ENCODE assay signal across 8 cellular contexts in genomic region chr6:158644227-158645063, GRCh38. TPM values are rescaled to one million over a fixed set of nuclear protein-coding genes. Genes with fewer than 3 reads are reported as not detected.
DNase-seq lines count a peak whose midpoint lies in the region; ATAC-seq, FAIRE-seq and TF ChIP-seq lines count a peak whose summit lies in the region.

Gene DYNLT1, minus strand, starts transcription at chr6:158644743. Its CDS starts 35 bp downstream, at chr6:158644708.

- TF ChIP-seq POLR2A in gastroesophageal sphincter (IDR thresholded peaks at IDR 0.05): peak; percentile 93 to 97

- H3K4me1 ChIP-seq in MM.1S (ENCODE audit: low read length): peaks cover 5% of the 10 kb centered on the region; the same call in 1 of the 2 replicates
- peaks cover 9 to 60% (median 12%) of the 10 kb centered on the region in 3 donors for H3K4me1 ChIP-seq in gastroesophageal sphincter
- peaks cover 57 to 59% of the 10 kb centered on the region in 2 experiments for H3K4me1 ChIP-seq in neutrophil (ENCODE audit: control insufficient read depth in 1 of 2, insufficient read depth in 1 of 2, low read depth in 1 of 2, low read length in 1 of 2)

- peak within 1 kb of the TSS; percentile 90 for H3K9ac ChIP-seq in MM.1S (ENCODE audit: low read length)

- H3K4me2 ChIP-seq in MM.1S (ENCODE audit: low read depth, low read length): peak within 1 kb of the TSS; percentile 72

- TF ChIP-seq CTCF in MM.1S (IDR thresholded peaks at IDR 0.05; ENCODE audit: low read length) (no peak), gastroesophageal sphincter (IDR thresholded peaks at IDR 0.05) (no peak), neutrophil (IDR thresholded peaks at IDR 0.05) (no peak)

- H3F3A ChIP-seq in MM.1S (ENCODE audit: insufficient read depth, low read length): peaks cover 8% of the 10 kb centered on the region; the same call in 1 of the 2 replicates

- no peaks in the 10 kb centered on the region; the same call in 1 of the 2 replicates for H4K20me1 ChIP-seq in MM.1S (ENCODE audit: insufficient read depth, low read length)

- H3K4me3 Mint-ChIP-seq in activated naive CD4-positive, alpha-beta T cell treated with anti-CD3 and anti-CD28 coated beads, Interleukin-2, amount 10 ng/mL, durations not matched to agents 7 days and 5 days: peak within 1 kb of the TSS; percentile 98

- H3K36me3 ChIP-seq in H7 (replicated peaks; ENCODE audit: control insufficient read depth, insufficient read depth, low read length) (no peaks in the 10 kb centered on the region), MM.1S (replicated peaks; ENCODE audit: insufficient read depth, low read length) (no peaks in the 10 kb centered on the region), gastroesophageal sphincter (no peaks in the 10 kb centered on the region), neutrophil (peaks cover 29% of the 10 kb centered on the region)

- H2AFZ ChIP-seq in MM.1S (ENCODE audit: low read length): peak within 1 kb of the TSS; percentile 55; the same call in 1 of the 2 replicates

- H3K27me3 ChIP-seq in H7 (ENCODE audit: control insufficient read depth, insufficient read depth, low read length): peaks cover 2% of the 10 kb centered on the region
- no peaks in the 10 kb centered on the region for H3K27me3 ChIP-seq in MM.1S (replicated peaks; ENCODE audit: insufficient read depth, low read length)
- H3K27me3 ChIP-seq in gastroesophageal sphincter: no peaks in the 10 kb centered on the region
- no peaks in the 10 kb centered on the region for H3K27me3 ChIP-seq in neutrophil

- 0% methylated on average over 1 of the region's 82 CpGs; no CpG with 5 or more reads in 1 of the 2 donors for WGBS in gastroesophageal sphincter (ENCODE audit: low coverage in 1 of 2), 2 donors

- H3K79me2 ChIP-seq in MM.1S (ENCODE audit: low read length): peaks cover 16% of the 10 kb centered on the region

- H3K27ac ChIP-seq in MM.1S (ENCODE audit: low read length) (peak within 1 kb of the TSS; percentile 66; the same call in 1 of the 2 replicates), gastroesophageal sphincter (peak within 1 kb of the TSS; percentile 92 to 99 (median 97)), neutrophil (peak within 1 kb of the TSS; percentile 90), substantia nigra (ENCODE audit: low read depth, low read length, poor library complexity, severe bottlenecking) (peak within 1 kb of the TSS; percentile 78)

- peak; percentile 95 for FAIRE-seq in G401.6 (lab: Jason Lieb, UNC)

- no peaks in the 10 kb centered on the region for H3K9me3 ChIP-seq in MM.1S (replicated peaks; ENCODE audit: insufficient read depth, low read length)
- H3K9me3 ChIP-seq in gastroesophageal sphincter: no peaks in the 10 kb centered on the region
- no peaks in the 10 kb centered on the region for H3K9me3 ChIP-seq in neutrophil

- no peak for TF ChIP-seq EP300 in gastroesophageal sphincter (IDR thresholded peaks at IDR 0.05)

- peak within 1 kb of the TSS; percentile 97 for H3K27ac Mint-ChIP-seq in activated naive CD4-positive, alpha-beta T cell treated with anti-CD3 and anti-CD28 coated beads, Interleukin-2, amount 10 ng/mL, durations not matched to agents 7 days and 5 days

- peak; percentile 96 for ATAC-seq in gastroesophageal sphincter

- H3K27me3 Mint-ChIP-seq in activated naive CD4-positive, alpha-beta T cell treated with anti-CD3 and anti-CD28 coated beads, Interleukin-2, amount 10 ng/mL, durations not matched to agents 7 days and 5 days: peaks cover 4% of the 10 kb centered on the region

- peaks cover 36% of the 10 kb centered on the region for H3K36me3 Mint-ChIP-seq in activated naive CD4-positive, alpha-beta T cell treated with anti-CD3 and anti-CD28 coated beads, Interleukin-2, amount 10 ng/mL, durations not matched to agents 7 days and 5 days

- no peaks in the 10 kb centered on the region for H3K9me3 Mint-ChIP-seq in activated naive CD4-positive, alpha-beta T cell treated with anti-CD3 and anti-CD28 coated beads, Interleukin-2, amount 10 ng/mL, durations not matched to agents 7 days and 5 days

- CTCF ChIA-PET in activated naive CD4-positive, alpha-beta T cell treated with anti-CD3 and anti-CD28 coated beads, Interleukin-2, amount 10 ng/mL, durations not matched to agents 7 days and 5 days (lab: Charles Lee): interaction anchor here (1.3 to 6.0 kb wide), 6 partner anchors 8 to 430 kb away, joined by 3 to 33 read pairs (median 12); no protein-coding TSS in a partner anchor

- no peaks in the 10 kb centered on the region for H3K9me2 ChIP-seq in MM.1S (replicated peaks; ENCODE audit: insufficient read depth, low read length)

- DNase-seq in H7: peak; percentile 99
- DNase-seq in MM.1S: peak; percentile 57
- peak; percentile 95 for DNase-seq in SK-N-DZ (ENCODE audit: low spot score)
- peak; percentile 90 for DNase-seq in activated naive CD4-positive, alpha-beta T cell treated with anti-CD3 and anti-CD28 coated beads, Interleukin-2, amount 10 ng/mL, durations not matched to agents 7 days and 5 days
- DNase-seq in substantia nigra (lab: John Stamatoyannopoulos, UW): peak; percentile 53 to 93 (median 81)

- peak within 1 kb of the TSS; percentile 99 for H3K4me3 ChIP-seq in H7 (ENCODE audit: insufficient read depth, low read depth, low read length)
- peak within 1 kb of the TSS; percentile 84 for H3K4me3 ChIP-seq in MM.1S (ENCODE audit: low read length)
- peak within 1 kb of the TSS; percentile 78 to 82 for H3K4me3 ChIP-seq in gastroesophageal sphincter
- peak within 1 kb of the TSS; percentile 83 to 93 for H3K4me3 ChIP-seq in neutrophil (ENCODE audit: low read depth in 1 of 2, low read length in 1 of 2)

- peaks cover 75% of the 10 kb centered on the region for H3K4me1 Mint-ChIP-seq in activated naive CD4-positive, alpha-beta T cell treated with anti-CD3 and anti-CD28 coated beads, Interleukin-2, amount 10 ng/mL, durations not matched to agents 7 days and 5 days

RNA-seq across cellular contexts. Expression of gene DYNLT1, which starts in this region (rescaled TPM):
- 59.9 and 67.6 TPM in 2 replicates for total RNA-seq in H7 (2014; rRNA removed; shearing (Covaris generic))
- 333 and 438 TPM in 2 replicates for polyA plus RNA-seq in SK-N-DZ (2014; cell fraction: cytosol; rRNA removed)
- polyA plus RNA-seq in SK-N-DZ (2014; cell fraction: nucleus; rRNA removed): 295 and 313 TPM in 2 replicates
- total RNA-seq in gastroesophageal sphincter: 100 to 1,000 TPM in 3 of 4 donors, 10 to 100 TPM in 1; 83.9 to 125 (median 113) TPM

Comparison
In these comparisons a context has a peak if more than half of its experiments do, and no peak if none do; other contexts are left out.
1. Peak in every context shown above with its lines: DNase-seq, ATAC-seq, H3K4me3 ChIP-seq and H3K27ac ChIP-seq.